In the genomic region with DNA sequence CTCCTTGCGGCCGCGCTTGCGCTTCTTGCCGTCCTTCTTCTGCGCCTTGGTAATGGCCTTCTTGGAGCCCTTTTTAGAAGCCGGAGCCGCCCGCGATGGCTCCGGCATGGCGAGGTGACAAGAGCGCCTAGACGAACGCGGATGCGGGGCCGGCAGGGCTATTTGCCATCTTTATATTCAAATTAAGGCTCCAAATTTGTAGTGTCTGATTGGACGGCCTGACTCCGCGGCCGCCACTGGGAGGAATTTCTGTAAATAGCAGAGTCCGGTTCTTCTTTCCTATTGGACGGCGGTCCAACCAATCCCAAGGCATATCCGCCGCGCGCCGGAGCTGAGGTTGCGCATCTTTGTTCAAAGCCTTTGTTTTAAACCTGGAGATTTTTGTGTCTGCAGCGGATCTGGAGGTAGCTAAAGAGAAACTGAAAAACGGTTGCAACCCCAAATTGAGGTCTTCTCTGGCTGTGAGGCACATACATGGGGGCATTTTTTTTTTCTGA, we compare ENCODE assay signal across 1 cellular context.
TF ChIP-seq lines count a peak whose summit lies in the region.

No MANE protein-coding gene starts in this region.

TF ChIP-seq in H1, 55 proteins besides CTCF, POLR2A, EP300 and RAD21 (continued from another document):
- peak; percentile 49 for TF ChIP-seq KDM4A (IDR thresholded peaks at IDR 0.05; ENCODE audit: low read depth, low read length, severe bottlenecking)
- TF ChIP-seq SRF (IDR thresholded peaks at IDR 0.05; ENCODE audit: low read depth, low read length): no peak
- no peak for TF ChIP-seq GTF2F1 (IDR thresholded peaks at IDR 0.05; ENCODE audit: borderline replicate concordance, low read depth, low read length)
- TF ChIP-seq SP4 (IDR thresholded peaks at IDR 0.05; ENCODE audit: low read length): no peak
- TF ChIP-seq SP1 (IDR thresholded peaks at IDR 0.05; ENCODE audit: low read depth, low read length): peak; percentile 79; the same call in 1 of the 2 replicates
- no peak for TF ChIP-seq TEAD4 (IDR thresholded peaks at IDR 0.05; ENCODE audit: low read depth, low read length)
- no peak for TF ChIP-seq ASH2L (IDR thresholded peaks at IDR 0.05; ENCODE audit: low read length)
- TF ChIP-seq, protein P1, sequence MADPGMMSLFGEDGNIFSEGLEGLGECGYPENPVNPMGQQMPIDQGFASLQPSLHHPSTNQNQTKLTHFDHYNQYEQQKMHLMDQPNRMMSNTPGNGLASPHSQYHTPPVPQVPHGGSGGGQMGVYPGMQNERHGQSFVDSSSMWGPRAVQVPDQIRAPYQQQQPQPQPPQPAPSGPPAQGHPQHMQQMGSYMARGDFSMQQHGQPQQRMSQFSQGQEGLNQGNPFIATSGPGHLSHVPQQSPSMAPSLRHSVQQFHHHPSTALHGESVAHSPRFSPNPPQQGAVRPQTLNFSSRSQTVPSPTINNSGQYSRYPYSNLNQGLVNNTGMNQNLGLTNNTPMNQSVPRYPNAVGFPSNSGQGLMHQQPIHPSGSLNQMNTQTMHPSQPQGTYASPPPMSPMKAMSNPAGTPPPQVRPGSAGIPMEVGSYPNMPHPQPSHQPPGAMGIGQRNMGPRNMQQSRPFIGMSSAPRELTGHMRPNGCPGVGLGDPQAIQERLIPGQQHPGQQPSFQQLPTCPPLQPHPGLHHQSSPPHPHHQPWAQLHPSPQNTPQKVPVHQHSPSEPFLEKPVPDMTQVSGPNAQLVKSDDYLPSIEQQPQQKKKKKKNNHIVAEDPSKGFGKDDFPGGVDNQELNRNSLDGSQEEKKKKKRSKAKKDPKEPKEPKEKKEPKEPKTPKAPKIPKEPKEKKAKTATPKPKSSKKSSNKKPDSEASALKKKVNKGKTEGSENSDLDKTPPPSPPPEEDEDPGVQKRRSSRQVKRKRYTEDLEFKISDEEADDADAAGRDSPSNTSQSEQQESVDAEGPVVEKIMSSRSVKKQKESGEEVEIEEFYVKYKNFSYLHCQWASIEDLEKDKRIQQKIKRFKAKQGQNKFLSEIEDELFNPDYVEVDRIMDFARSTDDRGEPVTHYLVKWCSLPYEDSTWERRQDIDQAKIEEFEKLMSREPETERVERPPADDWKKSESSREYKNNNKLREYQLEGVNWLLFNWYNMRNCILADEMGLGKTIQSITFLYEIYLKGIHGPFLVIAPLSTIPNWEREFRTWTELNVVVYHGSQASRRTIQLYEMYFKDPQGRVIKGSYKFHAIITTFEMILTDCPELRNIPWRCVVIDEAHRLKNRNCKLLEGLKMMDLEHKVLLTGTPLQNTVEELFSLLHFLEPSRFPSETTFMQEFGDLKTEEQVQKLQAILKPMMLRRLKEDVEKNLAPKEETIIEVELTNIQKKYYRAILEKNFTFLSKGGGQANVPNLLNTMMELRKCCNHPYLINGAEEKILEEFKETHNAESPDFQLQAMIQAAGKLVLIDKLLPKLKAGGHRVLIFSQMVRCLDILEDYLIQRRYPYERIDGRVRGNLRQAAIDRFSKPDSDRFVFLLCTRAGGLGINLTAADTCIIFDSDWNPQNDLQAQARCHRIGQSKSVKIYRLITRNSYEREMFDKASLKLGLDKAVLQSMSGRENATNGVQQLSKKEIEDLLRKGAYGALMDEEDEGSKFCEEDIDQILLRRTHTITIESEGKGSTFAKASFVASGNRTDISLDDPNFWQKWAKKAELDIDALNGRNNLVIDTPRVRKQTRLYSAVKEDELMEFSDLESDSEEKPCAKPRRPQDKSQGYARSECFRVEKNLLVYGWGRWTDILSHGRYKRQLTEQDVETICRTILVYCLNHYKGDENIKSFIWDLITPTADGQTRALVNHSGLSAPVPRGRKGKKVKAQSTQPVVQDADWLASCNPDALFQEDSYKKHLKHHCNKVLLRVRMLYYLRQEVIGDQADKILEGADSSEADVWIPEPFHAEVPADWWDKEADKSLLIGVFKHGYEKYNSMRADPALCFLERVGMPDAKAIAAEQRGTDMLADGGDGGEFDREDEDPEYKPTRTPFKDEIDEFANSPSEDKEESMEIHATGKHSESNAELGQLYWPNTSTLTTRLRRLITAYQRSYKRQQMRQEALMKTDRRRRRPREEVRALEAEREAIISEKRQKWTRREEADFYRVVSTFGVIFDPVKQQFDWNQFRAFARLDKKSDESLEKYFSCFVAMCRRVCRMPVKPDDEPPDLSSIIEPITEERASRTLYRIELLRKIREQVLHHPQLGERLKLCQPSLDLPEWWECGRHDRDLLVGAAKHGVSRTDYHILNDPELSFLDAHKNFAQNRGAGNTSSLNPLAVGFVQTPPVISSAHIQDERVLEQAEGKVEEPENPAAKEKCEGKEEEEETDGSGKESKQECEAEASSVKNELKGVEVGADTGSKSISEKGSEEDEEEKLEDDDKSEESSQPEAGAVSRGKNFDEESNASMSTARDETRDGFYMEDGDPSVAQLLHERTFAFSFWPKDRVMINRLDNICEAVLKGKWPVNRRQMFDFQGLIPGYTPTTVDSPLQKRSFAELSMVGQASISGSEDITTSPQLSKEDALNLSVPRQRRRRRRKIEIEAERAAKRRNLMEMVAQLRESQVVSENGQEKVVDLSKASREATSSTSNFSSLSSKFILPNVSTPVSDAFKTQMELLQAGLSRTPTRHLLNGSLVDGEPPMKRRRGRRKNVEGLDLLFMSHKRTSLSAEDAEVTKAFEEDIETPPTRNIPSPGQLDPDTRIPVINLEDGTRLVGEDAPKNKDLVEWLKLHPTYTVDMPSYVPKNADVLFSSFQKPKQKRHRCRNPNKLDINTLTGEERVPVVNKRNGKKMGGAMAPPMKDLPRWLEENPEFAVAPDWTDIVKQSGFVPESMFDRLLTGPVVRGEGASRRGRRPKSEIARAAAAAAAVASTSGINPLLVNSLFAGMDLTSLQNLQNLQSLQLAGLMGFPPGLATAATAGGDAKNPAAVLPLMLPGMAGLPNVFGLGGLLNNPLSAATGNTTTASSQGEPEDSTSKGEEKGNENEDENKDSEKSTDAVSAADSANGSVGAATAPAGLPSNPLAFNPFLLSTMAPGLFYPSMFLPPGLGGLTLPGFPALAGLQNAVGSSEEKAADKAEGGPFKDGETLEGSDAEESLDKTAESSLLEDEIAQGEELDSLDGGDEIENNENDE (IDR thresholded peaks at IDR 0.05; ENCODE audit: insufficient replicate concordance, low read length): no peak
- TF ChIP-seq SIN3A (conservative IDR thresholded peaks at IDR 0.05 in 1 of 2, IDR thresholded peaks at IDR 0.05 in 1 of 2; ENCODE audit: low read depth in 1 of 2, low read length in 2 of 2): no peak; a peak in 1 of 4 replicates
- TF ChIP-seq BCL11A (IDR thresholded peaks at IDR 0.05; ENCODE audit: low read depth in 2 of 2, low read length in 2 of 2): no peak
- TF ChIP-seq JUND (IDR thresholded peaks at IDR 0.05; ENCODE audit: low read length): no peak
- TF ChIP-seq JUN (IDR thresholded peaks at IDR 0.05; ENCODE audit: low read depth, low read length): no peak
- TF ChIP-seq FOSL1 (IDR thresholded peaks at IDR 0.05; ENCODE audit: insufficient read depth, low read depth, low read length): no peak
- TF ChIP-seq CREB1 (IDR thresholded peaks at IDR 0.05): no peak
- TF ChIP-seq NRF1 (IDR thresholded peaks at IDR 0.05; ENCODE audit: low read depth, low read length): peak; percentile 36; the same call in 1 of the 2 replicates
- TF ChIP-seq, protein P2, sequence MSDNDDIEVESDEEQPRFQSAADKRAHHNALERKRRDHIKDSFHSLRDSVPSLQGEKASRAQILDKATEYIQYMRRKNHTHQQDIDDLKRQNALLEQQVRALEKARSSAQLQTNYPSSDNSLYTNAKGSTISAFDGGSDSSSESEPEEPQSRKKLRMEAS (IDR thresholded peaks at IDR 0.05): peak; percentile 8; the same call in 1 of the 2 replicates
- peak; percentile 58; the same call in 1 of the 2 replicates for TF ChIP-seq TAF1 (IDR thresholded peaks at IDR 0.05; ENCODE audit: low read depth, low read length)
- TF ChIP-seq PHF8 (conservative IDR thresholded peaks at IDR 0.05; ENCODE audit: low read depth, low read length): peak; percentile 17; the same call in 1 of the 2 replicates
- TF ChIP-seq CBX5 (IDR thresholded peaks at IDR 0.05; ENCODE audit: low read depth, low read length): no peak
- TF ChIP-seq YY1 (IDR thresholded peaks at IDR 0.05; ENCODE audit: low read depth, low read length): peak; percentile 66
